In genomic region chr19:54137913-54138776, GRCh38 we compare ENCODE assay signal across 6 cellular contexts. TPM values are rescaled to one million over a fixed set of nuclear protein-coding genes. Genes with fewer than 3 reads are reported as not detected.
DNase-seq lines count a peak whose midpoint lies in the region; ATAC-seq lines count a peak whose summit lies in the region.

No MANE protein-coding gene starts in this region.

- H3K27me3 Mint-ChIP-seq in IgD-negative memory B cell = peaks cover 2% of the 10 kb centered on the region

- peaks cover 2% of the 10 kb centered on the region for H3K36me3 Mint-ChIP-seq in IgD-negative memory B cell

- H3K4me3 Mint-ChIP-seq in IgD-negative memory B cell = peak overlapping the region; percentile 83 to 96 (median 92)

- peaks cover 9 to 30% (median 12%) of the 10 kb centered on the region in 3 donors for H3K4me1 Mint-ChIP-seq in IgD-negative memory B cell

- peak; percentile 42 for DNase-seq in activated naive CD4-positive, alpha-beta T cell treated with anti-CD3 and anti-CD28 coated beads, Interleukin-2, amount 50 U/mL, for 16 hours
- peak; percentile 20 to 25 for DNase-seq in lung microvascular endothelial cell (ENCODE audit: low read depth in 2 of 2)
- DNase-seq in NAMALWA (ENCODE audit: low spot score) = no peak

- no peaks in the 10 kb centered on the region for H3K9me3 Mint-ChIP-seq in IgD-negative memory B cell

- peak overlapping the region; percentile 76 to 96 (median 96) for H3K27ac Mint-ChIP-seq in IgD-negative memory B cell

- ATAC-seq in GM18907 (IDR thresholded peaks at IDR 0.05; ENCODE audit: unreplicated experiment) (no peak), GM21367 (IDR thresholded peaks at IDR 0.05; ENCODE audit: unreplicated experiment) (no peak)

RNA-seq across cellular contexts. Expression of gene CNOT3, which starts 0.6 kb away (rescaled TPM):
- 15.1 TPM for polyA plus RNA-seq in IgD-negative memory B cell
- total RNA-seq in lung microvascular endothelial cell = 4.1 and 4.8 TPM in 2 replicates

RNA-seq across cellular contexts. Expression of gene LENG1, which starts 21.4 kb away (rescaled TPM):
- 15.8 TPM for polyA plus RNA-seq in IgD-negative memory B cell
- total RNA-seq in lung microvascular endothelial cell = 3.3 and 5.4 TPM in 2 replicates

RNA-seq across cellular contexts. Expression of gene PRPF31, which starts 22.6 kb away (rescaled TPM):
- 70.6 TPM for polyA plus RNA-seq in IgD-negative memory B cell
- total RNA-seq in lung microvascular endothelial cell = 48.6 and 51.9 TPM in 2 replicates

RNA-seq across cellular contexts. Expression of gene TFPT, which starts 22.7 kb away (rescaled TPM):
- 11.9 TPM for polyA plus RNA-seq in IgD-negative memory B cell
- total RNA-seq in lung microvascular endothelial cell = 20.5 and 27.4 TPM in 2 replicates

RNA-seq across cellular contexts. Expression of gene TMC4, which starts 34.8 kb away (rescaled TPM):
- polyA plus RNA-seq in IgD-negative memory B cell = not detected
- 0.22 TPM in 1 of 2 replicates, not detected in the other for total RNA-seq in lung microvascular endothelial cell
